Comparison of ENCODE assay signal across 8 cellular contexts in the genomic region with DNA sequence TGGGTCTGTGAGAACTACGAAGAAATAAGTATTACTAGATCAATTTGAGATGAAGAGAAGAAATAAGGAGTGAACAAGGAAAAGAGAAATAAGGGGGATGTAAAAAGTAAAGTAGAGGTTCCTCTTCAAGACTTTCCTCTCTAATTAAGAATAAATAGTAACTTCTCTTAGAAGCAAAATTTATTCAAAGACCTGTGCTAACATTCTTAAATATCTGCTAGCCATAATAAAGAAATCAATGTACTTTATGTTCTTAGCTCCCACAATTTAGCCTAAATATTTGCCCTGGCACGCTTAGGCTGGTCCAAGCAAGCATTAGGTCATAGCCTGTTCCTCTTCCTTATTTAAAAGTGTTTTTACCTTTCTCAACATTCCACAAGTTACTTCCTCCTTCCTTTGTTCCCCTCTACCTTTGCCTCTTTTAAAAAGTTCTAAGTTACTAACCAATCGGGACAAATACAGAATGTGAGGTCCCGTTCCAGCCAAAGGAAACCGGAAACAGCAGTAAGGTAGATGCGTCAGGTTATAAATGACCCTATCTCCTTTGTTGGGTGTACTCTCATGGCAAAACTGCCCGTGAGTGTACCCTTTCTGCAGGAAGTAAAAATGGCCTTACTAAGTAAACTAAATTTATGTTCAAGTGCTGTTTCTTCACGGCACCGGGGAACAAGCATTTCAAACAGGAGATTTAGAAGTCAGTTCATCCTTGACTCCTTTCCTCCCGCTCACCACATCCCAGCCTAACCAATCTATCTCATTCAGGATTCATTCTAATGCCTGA.
DNase-seq lines count a peak whose midpoint lies in the region; ATAC-seq and TF ChIP-seq lines count a peak whose summit lies in the region.
"Not testable (repeated sequence)": the region's sequence is repeated elsewhere in the genome, so short reads cannot be mapped to it uniquely, and the experiment has no call there.

No MANE protein-coding gene starts in this region.

- not testable (repeated sequence) for H3K4me3 ChIP-seq in CD4-positive, CD25-positive, alpha-beta regulatory T cell (ENCODE audit: low read depth, low read length); breast epithelium; upper lobe of left lung

- not testable (repeated sequence) for H3K27ac ChIP-seq in CD4-positive, CD25-positive, alpha-beta regulatory T cell (ENCODE audit: insufficient read depth, low read length, poor library complexity, severe bottlenecking)
- peak overlapping the region; percentile 39 for H3K27ac ChIP-seq in KOPT-K1 (ENCODE audit: low read depth, low read length, poor library complexity, severe bottlenecking)
- H3K27ac ChIP-seq in breast epithelium: peak overlapping the region; percentile 6 to 58
- peak overlapping the region in 3 of 4 donors; percentile 24 to 59 (median 55) for H3K27ac ChIP-seq in upper lobe of left lung

- not testable (repeated sequence) for H3K4me3 Mint-ChIP-seq in CD4-positive, CD25-positive, alpha-beta regulatory T cell; T-helper 2 cell treated with Interferon-gamma antibody and Interleukin-4, amounts not matched to agents 5 μg/mL and 100 μg/mL, for 36 hours; endothelial cell (ENCODE audit: unreplicated experiment); neural crest cell

- H3K9me3 Mint-ChIP-seq in CD4-positive, CD25-positive, alpha-beta regulatory T cell; T-helper 2 cell treated with Interferon-gamma antibody and Interleukin-4, amounts not matched to agents 5 μg/mL and 100 μg/mL, for 36 hours; endothelial cell (ENCODE audit: unreplicated experiment); neural crest cell: not testable (repeated sequence)

- peaks cover 24% of the 10 kb centered on the region for H3K36me3 Mint-ChIP-seq in CD4-positive, CD25-positive, alpha-beta regulatory T cell
- peaks cover 41% of the 10 kb centered on the region for H3K36me3 Mint-ChIP-seq in T-helper 2 cell treated with Interferon-gamma antibody and Interleukin-4, amounts not matched to agents 5 μg/mL and 100 μg/mL, for 36 hours (ENCODE audit: low read depth)
- not testable (repeated sequence) for H3K36me3 Mint-ChIP-seq in endothelial cell (ENCODE audit: low read depth, unreplicated experiment); neural crest cell (ENCODE audit: low read depth)

- WGBS in upper lobe of left lung, 2 donors: 59 to 66% methylated on average over 10 of the region's 10 CpGs

- not testable (repeated sequence) for TF ChIP-seq CTCF in breast epithelium (IDR thresholded peaks at IDR 0.05); endothelial cell (IDR thresholded peaks at IDR 0.05; ENCODE audit: unreplicated experiment); neural crest cell (conservative IDR thresholded peaks at IDR 0.05); upper lobe of left lung (IDR thresholded peaks at IDR 0.05)

- not testable (repeated sequence) for H3K27me3 ChIP-seq in CD4-positive, CD25-positive, alpha-beta regulatory T cell (ENCODE audit: control insufficient read depth, insufficient read depth, low read length); breast epithelium; upper lobe of left lung

- not testable (repeated sequence) for TF ChIP-seq EP300 in upper lobe of left lung (IDR thresholded peaks at IDR 0.05)

- peak overlapping the region; percentile 13 to 84 (median 16) for H3K27ac Mint-ChIP-seq in CD4-positive, CD25-positive, alpha-beta regulatory T cell
- H3K27ac Mint-ChIP-seq in T-helper 2 cell treated with Interferon-gamma antibody and Interleukin-4, amounts not matched to agents 5 μg/mL and 100 μg/mL, for 36 hours: peak overlapping the region; percentile 4
- H3K27ac Mint-ChIP-seq in endothelial cell (ENCODE audit: unreplicated experiment): peak overlapping the region; percentile 81
- peak overlapping the region; percentile 14 for H3K27ac Mint-ChIP-seq in neural crest cell (ENCODE audit: unreplicated experiment)

- not testable (repeated sequence) for ATAC-seq in CD4-positive, CD25-positive, alpha-beta regulatory T cell (ENCODE audit: low read depth in 2 of 2); upper lobe of left lung (ENCODE audit: low FRiP score in 2 of 2)

- H3K4me1 Mint-ChIP-seq in CD4-positive, CD25-positive, alpha-beta regulatory T cell: peaks cover 35 to 76% (median 69%) of the 10 kb centered on the region in 4 donors
- H3K4me1 Mint-ChIP-seq in T-helper 2 cell treated with Interferon-gamma antibody and Interleukin-4, amounts not matched to agents 5 μg/mL and 100 μg/mL, for 36 hours (ENCODE audit: low read depth): peaks cover 43% of the 10 kb centered on the region
- H3K4me1 Mint-ChIP-seq in endothelial cell (ENCODE audit: unreplicated experiment) (peaks cover 19% of the 10 kb centered on the region), neural crest cell (peaks cover 34% of the 10 kb centered on the region)

- not testable (repeated sequence) for H3K9me3 ChIP-seq in CD4-positive, CD25-positive, alpha-beta regulatory T cell (ENCODE audit: control insufficient read depth in 2 of 2, low read length in 2 of 2); KOPT-K1 (ENCODE audit: insufficient read depth, low read length, poor library complexity, severe bottlenecking); breast epithelium; upper lobe of left lung

- not testable (repeated sequence) for TF ChIP-seq POLR2A in breast epithelium (IDR thresholded peaks at IDR 0.05); upper lobe of left lung (IDR thresholded peaks at IDR 0.05)

- H3K27me3 Mint-ChIP-seq in CD4-positive, CD25-positive, alpha-beta regulatory T cell; T-helper 2 cell treated with Interferon-gamma antibody and Interleukin-4, amounts not matched to agents 5 μg/mL and 100 μg/mL, for 36 hours (ENCODE audit: low read depth); endothelial cell (ENCODE audit: unreplicated experiment); neural crest cell (ENCODE audit: low read depth): not testable (repeated sequence)

- not testable (repeated sequence) for DNase-seq in CD4-positive, CD25-positive, alpha-beta regulatory T cell; T-helper 2 cell treated with Interferon-gamma antibody and Interleukin-4, amounts not matched to agents 5 μg/mL and 100 μg/mL, for 36 hours (ENCODE audit: low spot score); breast epithelium (ENCODE audit: low spot score in 2 of 2); endothelial cell (ENCODE audit: low spot score); neural crest cell (ENCODE audit: low read depth, low spot score)
- DNase-seq in kidney tubule cell (ENCODE audit: low spot score) (peak; percentile 30), upper lobe of left lung (peak in 1 of 2 donors; percentile 53)

- peaks cover 21% of the 10 kb centered on the region for H3K4me1 ChIP-seq in CD4-positive, CD25-positive, alpha-beta regulatory T cell (ENCODE audit: control insufficient read depth, insufficient read depth, low read length, poor library complexity, severe bottlenecking)
- not testable (repeated sequence) for H3K4me1 ChIP-seq in breast epithelium
- H3K4me1 ChIP-seq in upper lobe of left lung: peaks cover 0 to 64% (median 12%) of the 10 kb centered on the region in 4 donors

- H3K36me3 ChIP-seq in CD4-positive, CD25-positive, alpha-beta regulatory T cell (ENCODE audit: control insufficient read depth, insufficient read depth, low read length): peaks cover 29% of the 10 kb centered on the region
- H3K36me3 ChIP-seq in KOPT-K1 (ENCODE audit: insufficient read depth, low read length): peaks cover 88% of the 10 kb centered on the region
- H3K36me3 ChIP-seq in breast epithelium, upper lobe of left lung: not testable (repeated sequence)

- intact Hi-C loops in breast epithelium (cut with DNase I; ENCODE audit: low total_unique reads): not testable (repeated sequence)

Comparison
In these comparisons a context has a peak if more than half of its experiments do, and no peak if none do; other contexts are left out.
1. H3K27ac Mint-ChIP-seq: peak in every context shown above with its lines; median percentile 81 in endothelial cell; 16 in CD4-positive, CD25-positive, alpha-beta regulatory T cell; 14 in neural crest cell; 4 in T-helper 2 cell treated with Interferon-gamma antibody and Interleukin-4, amounts not matched to agents 5 μg/mL and 100 μg/mL, for 36 hours.